1 cellular context compared by ENCODE assay signal in genomic region chr17:43018932-43019331, GRCh38.
TF ChIP-seq lines count a peak whose summit lies in the region.

No MANE protein-coding gene starts in this region.

TF ChIP-seq in K562, 482 proteins besides CTCF, POLR2A, EP300 and RAD21:
- TF ChIP-seq ZNF143 (CRISPR knock-in tag; IDR thresholded peaks at IDR 0.05) (no peak), GATAD2A (IDR thresholded peaks at IDR 0.05) (no peak), DIDO1 (tag; IDR thresholded peaks at IDR 0.05; ENCODE audit: low read depth) (no peak), ZNF445 (CRISPR knock-in tag; IDR thresholded peaks at IDR 0.05; ENCODE audit: low read depth) (no peak), STAT5A (IDR thresholded peaks at IDR 0.05; ENCODE audit: borderline replicate concordance, low read length) (no peak), KLF13 (tag; IDR thresholded peaks at IDR 0.05; ENCODE audit: borderline replicate concordance, low read depth) (no peak), IRF9 (tag; IDR thresholded peaks at IDR 0.05) (no peak), CEBPG (CRISPR knock-in tag; IDR thresholded peaks at IDR 0.05) (no peak), CEBPG (tag; conservative IDR thresholded peaks at IDR 0.05 in 1 of 2, IDR thresholded peaks at IDR 0.05 in 1 of 2) (peak; percentile 42 to 68; a peak in 3 of 4 replicates), FOXP1 (CRISPR knock-in tag; IDR thresholded peaks at IDR 0.05) (no peak), ZNF561 (CRISPR knock-in tag; conservative IDR thresholded peaks at IDR 0.05) (no peak), CBX3 (IDR thresholded peaks at IDR 0.05; ENCODE audit: borderline replicate concordance in 1 of 2, low read length in 2 of 2) (no peak), CEBPB (tag; IDR thresholded peaks at IDR 0.05) (peak; percentile 87), POLR2AphosphoS2 (IDR thresholded peaks at IDR 0.05; ENCODE audit: low read length) (no peak), TEAD4 (IDR thresholded peaks at IDR 0.05; ENCODE audit: low read length) (no peak), TEAD4 (CRISPR knock-in tag; IDR thresholded peaks at IDR 0.05; ENCODE audit: borderline replicate concordance) (no peak), USF1 (CRISPR knock-in tag; IDR thresholded peaks at IDR 0.05) (no peak), ZNF740 (CRISPR knock-in tag; IDR thresholded peaks at IDR 0.05) (no peak), ZNF740 (tag; IDR thresholded peaks at IDR 0.05) (no peak), SPI1 (IDR thresholded peaks at IDR 0.05; ENCODE audit: borderline replicate concordance, low read depth, low read length) (no peak), SUPT5H (IDR thresholded peaks at IDR 0.05) (no peak), TFAM (CRISPR knock-in tag; conservative IDR thresholded peaks at IDR 0.05) (no peak), SOX6 (IDR thresholded peaks at IDR 0.05) (peak; percentile 32; the same call in 1 of the 2 replicates), RBM17 (IDR thresholded peaks at IDR 0.05; ENCODE audit: borderline replicate concordance, low read depth, low read length) (no peak), MEF2A (IDR thresholded peaks at IDR 0.05; ENCODE audit: control insufficient read depth, low read depth, low read length) (no peak), ZNF41 (CRISPR knock-in tag; conservative IDR thresholded peaks at IDR 0.05) (no peak), SMARCC2 (IDR thresholded peaks at IDR 0.05; ENCODE audit: low read depth) (no peak), ZNF175 (CRISPR knock-in tag; IDR thresholded peaks at IDR 0.05; ENCODE audit: low read depth) (no peak)
